Comparison of ENCODE assay signal across 34 cellular contexts in the genomic region with DNA sequence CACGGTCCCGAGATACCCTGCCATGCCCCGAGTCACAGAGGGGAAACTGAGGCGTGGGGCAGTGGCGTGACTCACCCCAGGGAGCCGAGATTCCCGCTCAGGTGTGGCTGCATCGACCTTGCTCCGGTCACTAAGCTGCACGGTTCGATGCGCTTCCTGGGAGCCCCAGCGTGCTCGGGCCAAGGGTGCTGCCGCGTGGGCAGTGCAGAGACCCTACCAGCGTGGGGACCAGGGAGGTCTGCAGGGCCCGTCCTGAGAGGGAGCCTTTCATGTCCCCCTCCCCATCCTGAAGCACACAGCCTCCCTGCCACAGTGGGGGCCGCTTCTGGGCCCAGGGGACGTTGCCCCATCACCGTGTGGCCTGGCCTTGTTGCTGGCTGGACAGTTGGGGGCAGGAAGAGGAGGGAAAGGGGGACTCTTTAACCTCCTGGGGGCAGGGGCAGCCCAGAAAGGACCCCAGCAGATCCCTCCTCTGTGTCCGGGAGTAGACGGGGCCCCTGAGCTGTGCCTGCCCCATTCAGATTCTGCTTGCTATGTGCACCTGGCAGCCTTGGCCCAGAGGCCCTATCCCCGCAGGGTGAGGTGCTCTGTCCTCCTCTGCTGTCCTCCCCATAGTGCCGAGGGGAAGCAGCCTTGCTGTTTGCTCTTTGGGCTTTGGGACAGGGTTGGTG. TPM values are rescaled to one million over a fixed set of nuclear protein-coding genes. Genes with fewer than 3 reads are reported as not detected.
DNase-seq lines count a peak whose midpoint lies in the region; ATAC-seq, FAIRE-seq and TF ChIP-seq lines count a peak whose summit lies in the region.
"Had no signal": no experiment of that assay in that cellular context is flagged by ENCODE, and none has a peak within 500 bp of the region (broad histone marks: within the 10 kb centered on the region; RNA-seq: fewer than 3 reads in every experiment).

No MANE protein-coding gene starts in this region.

- H3K4me1 ChIP-seq in heart left ventricle (peaks cover 0 to 38% (median 12%) of the 10 kb centered on the region in 12 donors), right cardiac atrium (ENCODE audit: control insufficient read depth, insufficient read depth, low read length) (no peaks in the 10 kb centered on the region)
- H3K4me1 ChIP-seq: HAP-1 had no signal

- TF ChIP-seq CTCF in heart left ventricle (IDR thresholded peaks at IDR 0.05) = no peak
- no peak for TF ChIP-seq CTCF in Calu3 (IDR thresholded peaks at IDR 0.05; ENCODE audit: unreplicated experiment)
- TF ChIP-seq CTCF in mesothelial cell of epicardium (IDR thresholded peaks at IDR 0.05; ENCODE audit: unreplicated experiment) = no peak

- no peaks in the 10 kb centered on the region for H3K27me3 ChIP-seq in heart left ventricle
- no peaks in the 10 kb centered on the region for H3K27me3 ChIP-seq in right cardiac atrium (ENCODE audit: control insufficient read depth, insufficient read depth)
- H3K27me3 ChIP-seq: cardiac muscle cell, hepatocyte, suprapubic skin had no signal

- no TSS peak for BruUV-seq in Calu3 (replicated peaks; lab: Mats Ljungman, UMichigan)

- FAIRE-seq in H54 (lab: Jason Lieb, UNC) = no peak
- FAIRE-seq: A204.1 had no signal

- WGBS in heart left ventricle, 4 donors = 91 to 93% (median 91%) methylated on average over 20 to 25 of the region's 25 CpGs
- 85% methylated on average over 25 of the region's 25 CpGs for WGBS in right cardiac atrium

- H3K9me3 ChIP-seq in heart left ventricle (peaks cover 0 to 19% (median 11%) of the 10 kb centered on the region in 12 donors), right cardiac atrium (ENCODE audit: control insufficient read depth, low read length) (no peaks in the 10 kb centered on the region)
- H3K9me3 ChIP-seq: suprapubic skin had no signal

- CTCF ChIA-PET in Calu3 (lab: Charles Lee) = no interaction called here

- intact Hi-C loops in heart left ventricle (cut with DNase I) = no loop called here
- intact Hi-C loops in cardiac septum (cut with DNase I) = no loop called here
- intact Hi-C loops in right cardiac atrium (cut with DNase I) = no loop called here
- intact Hi-C loops in posterior vena cava (cut with DNase I) = no loop called here
- intact Hi-C loops in Calu3 (cut with micrococcal nuclease; ENCODE audit: unreplicated experiment) = no loop called here

- no peaks in the 10 kb centered on the region for H3K9me3 Mint-ChIP-seq in Calu3 (ENCODE audit: low read depth, unreplicated experiment)
- peaks cover 10% of the 10 kb centered on the region for H3K9me3 Mint-ChIP-seq in mesothelial cell of epicardium
- H3K9me3 Mint-ChIP-seq: stimulated activated effector memory CD8-positive, alpha-beta T cell treated with anti-CD3 and anti-CD28 coated beads, Interleukin-12 subunit alpha, Interleukin-12 subunit beta, amount 100 ng/mL, for 72 hours had no signal

- no peak for ATAC-seq in heart left ventricle
- no peak for ATAC-seq in right cardiac atrium
- ATAC-seq: activated T-cell treated with anti-CD3 and anti-CD28 coated beads, Interleukin-2, amount 50 U/mL, for 72 hours; CD8-positive, alpha-beta T cell; esophagus mucosa; foreskin keratinocyte; left colon; naive thymus-derived CD8-positive, alpha-beta T cell; stimulated activated effector memory CD8-positive, alpha-beta T cell treated with anti-CD3 and anti-CD28 coated beads, Interleukin-12 subunit alpha, Interleukin-12 subunit beta, amount 100 ng/mL, for 72 hours had no signal

- H3K4me3 Mint-ChIP-seq in Calu3 (ENCODE audit: low read depth, unreplicated experiment) = no peak overlapping the region
- H3K4me3 Mint-ChIP-seq in mesothelial cell of epicardium = no peak overlapping the region
- H3K4me3 Mint-ChIP-seq: activated naive CD4-positive, alpha-beta T cell treated with anti-CD3 and anti-CD28 coated beads, Interleukin-2, amount 10 ng/mL, durations not matched to agents 7 days and 5 days; activated T-cell treated with anti-CD3 and anti-CD28 coated beads, Interleukin-2, amount 50 U/mL, for 72 hours; CD8-positive, alpha-beta T cell; dendritic cell treated with granulocyte-macrophage colony-stimulating factor and Interleukin-4, amounts not matched to agents 40 ng/mL and 50 ng/mL, for 4 days; endodermal cell; naive thymus-derived CD8-positive, alpha-beta T cell; stimulated activated effector memory CD8-positive, alpha-beta T cell treated with anti-CD3 and anti-CD28 coated beads, Interleukin-12 subunit alpha, Interleukin-12 subunit beta, amount 100 ng/mL, for 72 hours had no signal

- H3K27ac Mint-ChIP-seq in Calu3 (ENCODE audit: unreplicated experiment) (no peak overlapping the region), mesothelial cell of epicardium (no peak overlapping the region)
- H3K27ac Mint-ChIP-seq: activated naive CD4-positive, alpha-beta T cell treated with anti-CD3 and anti-CD28 coated beads, Interleukin-2, amount 10 ng/mL, durations not matched to agents 7 days and 5 days; activated T-cell treated with anti-CD3 and anti-CD28 coated beads, Interleukin-2, amount 50 U/mL, for 72 hours; CD8-positive, alpha-beta T cell; dendritic cell treated with granulocyte-macrophage colony-stimulating factor and Interleukin-4, amounts not matched to agents 40 ng/mL and 50 ng/mL, for 4 days; endodermal cell; naive thymus-derived CD8-positive, alpha-beta T cell; stimulated activated effector memory CD8-positive, alpha-beta T cell treated with anti-CD3 and anti-CD28 coated beads, Interleukin-12 subunit alpha, Interleukin-12 subunit beta, amount 100 ng/mL, for 72 hours had no signal

- H3K36me3 ChIP-seq in heart left ventricle = peaks cover 0 to 11% (median 0%) of the 10 kb centered on the region in 9 donors
- H3K36me3 ChIP-seq: HAP-1 had no signal

- DNase-seq in heart left ventricle (peak in 3 of 5 donors; percentile 22 to 51 (median 25)), cardiac septum (ENCODE audit: low spot score) (no peak), right cardiac atrium (peak; percentile 11 to 57 (median 34)), posterior vena cava (ENCODE audit: low spot score) (peak; percentile 71), Calu3 (no peak), mesothelial cell of epicardium (ENCODE audit: low spot score in 2 of 2, unreplicated experiment in 2 of 2) (no peak), H54 (ENCODE audit: insufficient read length, low spot score) (no peak)
- no peak for DNase-seq in stimulated activated naive CD4-positive, alpha-beta T cell (lab: John Stamatoyannopoulos, UW)
- DNase-seq: activated CD4-positive, alpha-beta T cell treated with anti-CD3 and anti-CD28 coated beads, Interleukin-2, amount 50 U/mL, for 4 hours; activated CD4-positive, CD25-positive, alpha-beta regulatory T cell; activated naive CD4-positive, alpha-beta T cell treated with anti-CD3 and anti-CD28 coated beads, Interleukin-2, amount 10 ng/mL, durations not matched to agents 7 days and 5 days; activated T-cell treated with anti-CD3 and anti-CD28 coated beads, Interleukin-2, amount 50 U/mL, for 72 hours; CD8-positive, alpha-beta T cell; endodermal cell; foreskin keratinocyte; KBM-7; left colon; midbrain; MM.1S; NCI-H1417 treated with DMSO at 0.1 percent for 48 hours; NCI-H2081; NCI-H226; retina; stimulated activated CD4-positive, alpha-beta T cell treated with anti-CD3 and anti-CD28 coated beads, Interleukin-12 subunit alpha, Interleukin-12 subunit beta, amount 100 ng/mL, for 4 hours; stimulated activated CD4-positive, alpha-beta T cell treated with anti-CD3 and anti-CD28 coated beads, Interleukin-4, amount 100 ng/mL, for 24 hours had no signal

- no peak for TF ChIP-seq POLR2A in heart left ventricle (IDR thresholded peaks at IDR 0.05)
- no peak for TF ChIP-seq POLR2A in H54 (IDR thresholded peaks at IDR 0.05; ENCODE audit: low read depth, low read length)

- H3K4me1 Mint-ChIP-seq in Calu3 (ENCODE audit: low read depth, unreplicated experiment) (no peaks in the 10 kb centered on the region), mesothelial cell of epicardium (peaks cover 24% of the 10 kb centered on the region)
- H3K4me1 Mint-ChIP-seq: activated naive CD4-positive, alpha-beta T cell treated with anti-CD3 and anti-CD28 coated beads, Interleukin-2, amount 10 ng/mL, durations not matched to agents 7 days and 5 days; stimulated activated effector memory CD8-positive, alpha-beta T cell treated with anti-CD3 and anti-CD28 coated beads, Interleukin-12 subunit alpha, Interleukin-12 subunit beta, amount 100 ng/mL, for 72 hours had no signal

- H3K27ac ChIP-seq in heart left ventricle (no peak overlapping the region), right cardiac atrium (ENCODE audit: low read length) (no peak overlapping the region)
- H3K27ac ChIP-seq: cardiac muscle cell, foreskin keratinocyte, hepatocyte, suprapubic skin had no signal

- no peaks in the 10 kb centered on the region for H3K27me3 Mint-ChIP-seq in Calu3 (ENCODE audit: unreplicated experiment)
- H3K27me3 Mint-ChIP-seq in mesothelial cell of epicardium (ENCODE audit: low read depth) = no peaks in the 10 kb centered on the region

- H3K4me3 ChIP-seq in heart left ventricle (peak overlapping the region in 6 of 12 donors; percentile 6 to 61 (median 50)), right cardiac atrium (ENCODE audit: low read length) (no peak overlapping the region)
- H3K4me3 ChIP-seq: cardiac muscle cell, HAP-1, hepatocyte, suprapubic skin had no signal

- H3K36me3 Mint-ChIP-seq in Calu3 (ENCODE audit: insufficient read depth, unreplicated experiment) (no peaks in the 10 kb centered on the region), mesothelial cell of epicardium (peaks cover 24% of the 10 kb centered on the region)
- H3K36me3 Mint-ChIP-seq: activated naive CD4-positive, alpha-beta T cell treated with anti-CD3 and anti-CD28 coated beads, Interleukin-2, amount 10 ng/mL, durations not matched to agents 7 days and 5 days; CD8-positive, alpha-beta T cell; stimulated activated effector memory CD8-positive, alpha-beta T cell treated with anti-CD3 and anti-CD28 coated beads, Interleukin-12 subunit alpha, Interleukin-12 subunit beta, amount 100 ng/mL, for 72 hours had no signal

RNA-seq across cellular contexts. Expression of a gene that starts 52.3 kb away (rescaled TPM):
- total RNA-seq in heart left ventricle (100 to 1,000 TPM in 2 of 9 donors, 10 to 100 TPM in 7; 31.7 to 109 (median 59.0) TPM), cardiac septum (77.0 TPM), right cardiac atrium (100 to 1,000 TPM in 1 of 4 donors, 10 to 100 TPM in 3; 63.5 to 134 (median 84.6) TPM), posterior vena cava (100 to 1,000 TPM; 117 to 133 TPM), Calu3 (2022) (54.5 and 82.9 TPM in 2 replicates), mesothelial cell of epicardium (302 to 315 TPM (median 305 TPM) in 3 replicates)
- polyA plus RNA-seq in heart left ventricle (10 to 100 TPM; 38.9 to 65.6 TPM), right cardiac atrium (52.3 TPM)

Comparison
In these comparisons a context has a peak if more than half of its experiments do, and no peak if none do; other contexts are left out.
1. DNase-seq: peak in heart left ventricle (3 of 5), right cardiac atrium (3 of 3) and posterior vena cava (single experiment); none in cardiac septum (single experiment), Calu3 (single experiment), mesothelial cell of epicardium (0 of 2), H54 (single experiment) and stimulated activated naive CD4-positive, alpha-beta T cell (0 of 6).